ENCODE assay signal across 22 cellular contexts in the genomic region with DNA sequence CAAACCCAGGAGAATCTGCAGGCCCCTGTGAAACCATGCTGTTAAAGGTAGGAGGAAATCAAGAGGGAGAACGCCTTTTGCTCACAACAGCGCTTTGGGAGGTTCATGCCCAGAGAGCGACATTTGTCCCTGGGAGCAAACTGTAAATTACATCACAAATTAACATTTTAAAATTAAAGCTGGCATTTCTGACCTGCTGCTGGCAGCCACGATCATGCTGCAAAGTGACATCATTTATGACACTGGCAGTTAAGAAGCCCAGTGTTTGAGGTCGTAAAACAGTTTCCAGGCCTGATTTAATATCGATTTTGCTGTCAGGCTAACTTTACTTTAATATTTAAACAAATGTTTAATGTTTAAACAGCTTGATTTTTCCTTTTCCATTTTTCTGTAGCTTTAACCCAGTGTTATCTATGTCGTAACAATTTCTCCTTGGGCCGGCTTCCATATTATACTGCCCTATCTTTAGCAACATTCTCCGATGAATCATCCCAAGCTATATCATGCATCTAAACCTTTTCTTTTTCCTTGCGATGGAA.
DNase-seq lines count a peak whose midpoint lies in the region; ATAC-seq, FAIRE-seq and TF ChIP-seq lines count a peak whose summit lies in the region.
"Had no signal": no experiment of that assay in that cellular context is flagged by ENCODE, and none has a peak within 500 bp of the region (broad histone marks: within the 10 kb centered on the region; RNA-seq: fewer than 3 reads in every experiment).

No MANE protein-coding gene starts in this region.

- FAIRE-seq in small intestine (lab: Jason Lieb, UNC), result no peak
- FAIRE-seq: A204.1, GM12892 had no signal

- intact Hi-C loops in adrenal gland (cut with DNase I), result loop anchor here in 1 of 2 donors (10.0 kb wide), 1 partner anchor 70 kb away; no protein-coding TSS in a partner anchor

- no peak for TF ChIP-seq CTCF in adrenal gland (IDR thresholded peaks at IDR 0.05)

- WGBS in adrenal gland, 4 donors, result 46 to 56% (median 50%) methylated on average over 10 of the region's 10 CpGs
- WGBS in small intestine, 3 donors, result 16 to 62% (median 36%) methylated on average over 10 of the region's 10 CpGs

- H3K36me3 ChIP-seq in adrenal gland (replicated peaks in 1 of 2) (no peaks in the 10 kb centered on the region), small intestine (ENCODE audit: control insufficient read depth in 2 of 2, insufficient read depth in 2 of 2, low read length in 2 of 2) (no peaks in the 10 kb centered on the region)
- no peaks in the 10 kb centered on the region for H3K36me3 ChIP-seq in effector memory CD4-positive, alpha-beta T cell (ENCODE audit: control insufficient read depth, insufficient read depth, low read length)
- H3K36me3 ChIP-seq: BLaER1, heart right ventricle, tibial artery had no signal

- DNase-seq in NOMO-1 treated with DMSO at 0.1 percent for 48 hours (lab: John Stamatoyannopoulos, UW; ENCODE audit: unreplicated experiment) (peak; percentile 20), NOMO-1 (lab: John Stamatoyannopoulos, UW; ENCODE audit: unreplicated experiment in 2 of 2) (no peak), adrenal gland (peak in 5 of 7 donors; percentile 19 to 52 (median 35)), left lobe of liver (ENCODE audit: low spot score) (peak; percentile 53), small intestine (peak; percentile 88), caudate nucleus (lab: John Stamatoyannopoulos, UW) (no peak)
- DNase-seq in effector memory CD4-positive, alpha-beta T cell, result no peak
- DNase-seq: activated CD8-positive, alpha-beta memory T cell treated with anti-CD3 and anti-CD28 coated beads for 24 hours; activated naive CD8-positive, alpha-beta T cell treated with anti-CD3 and anti-CD28 coated beads for 36 hours; DMS 273 treated with DMSO at 0.1 percent for 48 hours; effector memory CD8-positive, alpha-beta T cell; heart right ventricle; MV-4-11; NCI-H526; PC-9; stimulated activated naive CD4-positive, alpha-beta T cell; tibial artery had no signal

- H3K27ac ChIP-seq in adrenal gland, result peak overlapping the region in 3 of 5 donors; percentile 6 to 48 (median 38)
- peak overlapping the region in 1 of 2 donors; percentile 79 for H3K27ac ChIP-seq in small intestine (ENCODE audit: low read depth in 1 of 2, low read length in 1 of 2)
- no peak overlapping the region for H3K27ac ChIP-seq in effector memory CD4-positive, alpha-beta T cell (ENCODE audit: insufficient read depth, low read length, poor library complexity, severe bottlenecking)
- no peak overlapping the region for H3K27ac ChIP-seq in caudate nucleus (ENCODE audit: low read depth, low read length)
- H3K27ac ChIP-seq: BLaER1, heart right ventricle, PC-9, tibial artery had no signal

- H3K9me3 ChIP-seq in adrenal gland (replicated peaks in 1 of 3) (no peaks in the 10 kb centered on the region), small intestine (ENCODE audit: control insufficient read depth, low read depth) (no peaks in the 10 kb centered on the region)
- no peaks in the 10 kb centered on the region for H3K9me3 ChIP-seq in effector memory CD4-positive, alpha-beta T cell (ENCODE audit: control insufficient read depth, low read length)
- H3K9me3 ChIP-seq: BLaER1, heart right ventricle, tibial artery had no signal

- ATAC-seq in left lobe of liver (peak; percentile 74), GM19023 (IDR thresholded peaks at IDR 0.05; ENCODE audit: unreplicated experiment) (no peak)
- ATAC-seq: effector memory CD8-positive, alpha-beta T cell; heart right ventricle; sciatic nerve had no signal

- H3K4me1 ChIP-seq in adrenal gland (replicated peaks in 1 of 2) (peaks cover 27 to 29% of the 10 kb centered on the region in 2 donors), small intestine (ENCODE audit: control insufficient read depth in 2 of 2, insufficient read depth in 1 of 2, low read depth in 1 of 2, low read length in 1 of 2) (peaks cover 0 to 6% of the 10 kb centered on the region in 2 donors)
- H3K4me1 ChIP-seq in effector memory CD4-positive, alpha-beta T cell (ENCODE audit: control insufficient read depth, insufficient read depth, low read length, poor library complexity, severe bottlenecking), result no peaks in the 10 kb centered on the region
- H3K4me1 ChIP-seq: BLaER1, heart right ventricle, tibial artery had no signal

- H3K4me3 ChIP-seq in adrenal gland, result no peak overlapping the region
- no peak overlapping the region for H3K4me3 ChIP-seq in small intestine (ENCODE audit: low read depth in 1 of 2, low read length in 2 of 2)
- H3K4me3 ChIP-seq in effector memory CD4-positive, alpha-beta T cell (ENCODE audit: insufficient read depth, low read depth, low read length, poor library complexity, severe bottlenecking), result no peak overlapping the region
- H3K4me3 ChIP-seq: BLaER1, heart right ventricle, PC-9, tibial artery had no signal

- no peaks in the 10 kb centered on the region for H3K27me3 ChIP-seq in adrenal gland
- no peaks in the 10 kb centered on the region for H3K27me3 ChIP-seq in small intestine (ENCODE audit: control insufficient read depth in 2 of 2, insufficient read depth in 2 of 2, low read length in 2 of 2)
- H3K27me3 ChIP-seq in effector memory CD4-positive, alpha-beta T cell (replicated peaks; ENCODE audit: control insufficient read depth, insufficient read depth, low read length, poor library complexity, severe bottlenecking), result no peaks in the 10 kb centered on the region
- H3K27me3 ChIP-seq: BLaER1, heart right ventricle, tibial artery had no signal

- no peak for TF ChIP-seq POLR2A in adrenal gland (IDR thresholded peaks at IDR 0.05)

Comparison
In these comparisons a context has a peak if more than half of its experiments do, and no peak if none do; other contexts are left out.
1. DNase-seq: peak in NOMO-1 treated with DMSO at 0.1 percent for 48 hours (single experiment), adrenal gland (5 of 7), left lobe of liver (single experiment) and small intestine (single experiment); none in NOMO-1 (0 of 2), effector memory CD4-positive, alpha-beta T cell (0 of 3) and caudate nucleus (0 of 61).
2. H3K27ac ChIP-seq: peak in adrenal gland (3 of 5); none in effector memory CD4-positive, alpha-beta T cell (single experiment) and caudate nucleus (single experiment).